In genomic region chr14:34301107-34301734, GRCh38 we compare ENCODE assay signal across 1 cellular context.
TF ChIP-seq lines count a peak whose summit lies in the region.

No MANE protein-coding gene starts in this region.

TF ChIP-seq in GM23338, 12 proteins besides CTCF, POLR2A, EP300 and RAD21 (continued from another document):
- TF ChIP-seq POLR2AphosphoS5 (IDR thresholded peaks at IDR 0.05; ENCODE audit: low read depth) (no peak), CREB1 (CRISPR knock-in tag; IDR thresholded peaks at IDR 0.05; ENCODE audit: low read depth) (no peak), ETS1 (IDR thresholded peaks at IDR 0.05) (no peak)
